In genomic region chr4:3111461-3111860, GRCh38 we compare ENCODE assay signal across 14 cellular contexts. TPM values are rescaled to one million over a fixed set of nuclear protein-coding genes. Genes with fewer than 3 reads are reported as not detected.
DNase-seq lines count a peak whose midpoint lies in the region; ATAC-seq, FAIRE-seq and TF ChIP-seq lines count a peak whose summit lies in the region.
"Had no signal": no experiment of that assay in that cellular context is flagged by ENCODE, and none has a peak within 500 bp of the region (broad histone marks: within the 10 kb centered on the region; RNA-seq: fewer than 3 reads in every experiment).

No MANE protein-coding gene starts in this region.

- intact Hi-C loops in right lobe of liver (cut with DNase I) (no loop called here), testis (cut with DNase I; ENCODE audit: low total_unique reads) (no loop called here)

- H3K27ac ChIP-seq in right lobe of liver, result peak overlapping the region; percentile 1 to 16 (median 5)
- no peak overlapping the region for H3K27ac ChIP-seq in testis

- FAIRE-seq in bronchial epithelial cell (lab: Jason Lieb, UNC), result no peak

- H3K4me1 ChIP-seq in right lobe of liver (peaks cover 0 to 7% (median 3%) of the 10 kb centered on the region in 4 donors), testis (peaks cover 23% of the 10 kb centered on the region)

- peaks cover 17% of the 10 kb centered on the region for H3K36me3 ChIP-seq in bronchial epithelial cell (ENCODE audit: control insufficient read depth, insufficient read depth, low read length)
- H3K36me3 ChIP-seq in right lobe of liver, result peaks cover 0 to 54% (median 16%) of the 10 kb centered on the region in 4 donors
- H3K36me3 ChIP-seq in testis (ENCODE audit: low read depth, missing control alignments), result no peaks in the 10 kb centered on the region

- WGBS in right lobe of liver (ENCODE audit: insufficient coverage, low coverage, low lambda C conversion rate, missing lambda C conversion rate), result 70% methylated on average over 5 of the region's 5 CpGs
- WGBS in testis, 2 donors, result 82% methylated on average over 5 of the region's 5 CpGs

- no peaks in the 10 kb centered on the region for H3K27me3 ChIP-seq in bronchial epithelial cell (ENCODE audit: control insufficient read depth, insufficient read depth, low read length)
- H3K27me3 ChIP-seq in right lobe of liver, result no peaks in the 10 kb centered on the region
- no peaks in the 10 kb centered on the region for H3K27me3 ChIP-seq in testis

- peak; percentile 20 to 51 (median 32) for ATAC-seq in right lobe of liver
- ATAC-seq in GM19455 (IDR thresholded peaks at IDR 0.05; ENCODE audit: unreplicated experiment), result no peak

- no peaks in the 10 kb centered on the region for H3K9me3 ChIP-seq in right lobe of liver
- H3K9me3 ChIP-seq in testis, result no peaks in the 10 kb centered on the region

- peak; percentile 59 for DNase-seq in 8988T
- DNase-seq in HT1080 (ENCODE audit: low read depth), result peak; percentile 89
- DNase-seq in bronchial epithelial cell (ENCODE audit: low read depth), result peak; percentile 82
- DNase-seq in right lobe of liver, result no peak
- DNase-seq in NCI-H345 treated with DMSO at 0.1 percent for 48 hours (lab: John Stamatoyannopoulos, UW; ENCODE audit: unreplicated experiment), result no peak
- no peak for DNase-seq in activated CD4-positive, alpha-beta T cell treated with anti-CD3 and anti-CD28 coated beads for 1 hour
- DNase-seq in testis, result no peak
- DNase-seq: activated B cell treated with CpG ODN at 0.5 μM for 24 hours, caudate nucleus, DND-41, NCI-H2107, RPMI8226 had no signal

- H3K4me3 ChIP-seq in bronchial epithelial cell (ENCODE audit: low read depth, low read length), result no peak overlapping the region
- no peak overlapping the region for H3K4me3 ChIP-seq in right lobe of liver
- H3K4me3 ChIP-seq in testis, result no peak overlapping the region

- TF ChIP-seq POLR2A in right lobe of liver (IDR thresholded peaks at IDR 0.05) (no peak), testis (IDR thresholded peaks at IDR 0.05) (no peak)

- no peak for TF ChIP-seq CTCF in bronchial epithelial cell (IDR thresholded peaks at IDR 0.05; ENCODE audit: insufficient read depth, low read length, severe bottlenecking)
- no peak for TF ChIP-seq CTCF in right lobe of liver (IDR thresholded peaks at IDR 0.05)
- TF ChIP-seq CTCF in testis (IDR thresholded peaks at IDR 0.05), result no peak

RNA-seq across cellular contexts. Expression of gene HTT, which starts 37.0 kb away (rescaled TPM):
- total RNA-seq in HT1080 (2014; rRNA removed; shearing (Covaris generic)), result 14.7 and 19.1 TPM in 2 replicates
- 10.2 and 13.5 TPM in 2 replicates for polyA plus RNA-seq in HT1080 (2015; cell fraction: cytosol; rRNA removed)
- 36.2 and 37.1 TPM in 2 replicates for polyA plus RNA-seq in HT1080 (2015; cell fraction: nucleus; rRNA removed)
- total RNA-seq in bronchial epithelial cell (24.0 and 28.4 TPM in 2 replicates), right lobe of liver (10 to 100 TPM; 25.5 to 37.8 (median 30.3) TPM), testis (100 to 1,000 TPM; 146 to 168 TPM)
- 45.2 TPM for polyA plus RNA-seq in testis (ENCODE audit: insufficient read depth, low read depth, low replicate concordance)

RNA-seq across cellular contexts. Expression of gene HTT-AS, which starts 37.1 kb away (rescaled TPM):
- total RNA-seq in HT1080 (2014; rRNA removed; shearing (Covaris generic)), result not detected in 2 replicates
- not detected in 2 replicates for polyA plus RNA-seq in HT1080 (2015; cell fraction: cytosol; rRNA removed)
- polyA plus RNA-seq in HT1080 (2015; cell fraction: nucleus; rRNA removed), result not detected in 2 replicates
- total RNA-seq in bronchial epithelial cell, result not detected in 2 replicates
- not detected for total RNA-seq in right lobe of liver
- not detected for total RNA-seq in testis
- not detected for polyA plus RNA-seq in testis (ENCODE audit: insufficient read depth, low read depth, low replicate concordance)
- total RNA-seq: activated B cell treated with CpG ODN at 0.5 μM for 24 hours; activated T-helper 1 cell treated with anti-CD3 and anti-CD28 coated beads, Interleukin-12 subunit alpha, Interleukin-12 subunit beta, Interleukin-2, Interleukin-4 antibody, amounts not matched to agents 30 ng/mL and 10 ng/mL and 1 ng/mL, durations not matched to agents 14 hours and 24 hours and 36 hours had no signal

Comparison
In these comparisons a context has a peak if more than half of its experiments do, and no peak if none do; other contexts are left out.
1. DNase-seq: peak in 8988T (single experiment), HT1080 (single experiment) and bronchial epithelial cell (single experiment); none in right lobe of liver (0 of 3), NCI-H345 treated with DMSO at 0.1 percent for 48 hours (single experiment), activated CD4-positive, alpha-beta T cell treated with anti-CD3 and anti-CD28 coated beads for 1 hour (single experiment) and testis (single experiment).
2. H3K27ac ChIP-seq: peak in right lobe of liver (3 of 3); none in testis (0 of 2).